ENCODE assay signal across 1 cellular context in genomic region chr12:132748319-132748718, GRCh38.
TF ChIP-seq lines count a peak whose summit lies in the region.

No MANE protein-coding gene starts in this region.

TF ChIP-seq in WTC11, 78 proteins besides CTCF, POLR2A, EP300 and RAD21 (continued from another document):
- TF ChIP-seq ERG (CRISPR knock-in tag; IDR thresholded peaks at IDR 0.05) (no peak), ESRRA (CRISPR knock-in tag; IDR thresholded peaks at IDR 0.05; ENCODE audit: borderline replicate concordance) (no peak), ATF3 (CRISPR knock-in tag; conservative IDR thresholded peaks at IDR 0.05) (no peak), ZBTB21 (CRISPR knock-in tag; IDR thresholded peaks at IDR 0.05; ENCODE audit: borderline replicate concordance) (no peak)
